In genomic region chr21:46546799-46547198, GRCh38 we compare ENCODE assay signal across 24 cellular contexts. TPM values are rescaled to one million over a fixed set of nuclear protein-coding genes. Genes with fewer than 3 reads are reported as not detected.
"Had no signal": no experiment of that assay in that cellular context is flagged by ENCODE, and none has a peak within 500 bp of the region (broad histone marks: within the 10 kb centered on the region; RNA-seq: fewer than 3 reads in every experiment).

No MANE protein-coding gene starts in this region.

- DNase-seq: central memory CD4-positive, alpha-beta T cell; effector CD8-positive, alpha-beta T cell; esophagus squamous epithelium; foreskin fibroblast; left colon; left ventricle myocardium superior; occipital lobe; pancreas; right cardiac atrium; spleen; stimulated activated CD4-positive, alpha-beta T cell treated with anti-CD3 and anti-CD28 coated beads, Interleukin-15, amount 100 ng/mL, for 24 hours; stimulated activated CD4-positive, alpha-beta T cell treated with anti-CD3 and anti-CD28 coated beads, Interleukin-1b, Interleukin-23, amount 100 ng/mL, for 48 hours; stimulated activated CD4-positive, alpha-beta T cell treated with anti-CD3 and anti-CD28 coated beads, Interleukin-4, amount 100 ng/mL, for 24 hours; stimulated activated naive B cell treated with anti-CD40 and anti-IgM and Interleukin-4, amounts not matched to agents 10 μg/mL and 1 μg/mL and 100 μg/mL, for 72 hours; stimulated activated naive CD8-positive, alpha-beta T cell treated with anti-CD3 and anti-CD28 coated beads, Interleukin-15, amount 100 ng/mL, for 72 hours; substantia nigra; trophoblast cell had no signal

- H3K27me3 ChIP-seq: esophagus squamous epithelium, neural progenitor cell, pancreas, spleen had no signal

- ATAC-seq: left colon; left ventricle myocardium superior; natural killer cell treated with Interleukin-12 subunit alpha and Interleukin-12 subunit beta and Interleukin-15 and Interleukin-18, amount 100 ng/mL, for 72 hours; pancreas; right cardiac atrium; stimulated activated naive B cell treated with anti-CD40 and anti-IgM and Interleukin-4, amounts not matched to agents 10 μg/mL and 1 μg/mL and 100 μg/mL, for 72 hours; stimulated activated naive CD8-positive, alpha-beta T cell treated with anti-CD3 and anti-CD28 coated beads, Interleukin-15, amount 100 ng/mL, for 72 hours had no signal

- H3K27me3 Mint-ChIP-seq: natural killer cell treated with Interleukin-12 subunit alpha and Interleukin-12 subunit beta and Interleukin-15 and Interleukin-18, amount 100 ng/mL, for 72 hours; progenitor cell of endocrine pancreas; stimulated activated naive B cell treated with anti-CD40 and anti-IgM and Interleukin-4, amounts not matched to agents 10 μg/mL and 1 μg/mL and 100 μg/mL, for 72 hours; stimulated activated naive CD8-positive, alpha-beta T cell treated with anti-CD3 and anti-CD28 coated beads, Interleukin-15, amount 100 ng/mL, for 72 hours had no signal

- H3K4me3 Mint-ChIP-seq: natural killer cell treated with Interleukin-12 subunit alpha and Interleukin-12 subunit beta and Interleukin-15 and Interleukin-18, amount 100 ng/mL, for 72 hours; neural progenitor cell; stimulated activated naive B cell treated with anti-CD40 and anti-IgM and Interleukin-4, amounts not matched to agents 10 μg/mL and 1 μg/mL and 100 μg/mL, for 72 hours; stimulated activated naive CD8-positive, alpha-beta T cell treated with anti-CD3 and anti-CD28 coated beads, Interleukin-15, amount 100 ng/mL, for 72 hours had no signal

- H3K27ac ChIP-seq: coronary artery, esophagus squamous epithelium, neural progenitor cell, pancreas, spleen had no signal

- H3K27ac Mint-ChIP-seq: natural killer cell treated with Interleukin-12 subunit alpha and Interleukin-12 subunit beta and Interleukin-15 and Interleukin-18, amount 100 ng/mL, for 72 hours; neural progenitor cell; progenitor cell of endocrine pancreas; stimulated activated naive B cell treated with anti-CD40 and anti-IgM and Interleukin-4, amounts not matched to agents 10 μg/mL and 1 μg/mL and 100 μg/mL, for 72 hours; stimulated activated naive CD8-positive, alpha-beta T cell treated with anti-CD3 and anti-CD28 coated beads, Interleukin-15, amount 100 ng/mL, for 72 hours had no signal

- H3K9me3 ChIP-seq: esophagus squamous epithelium, pancreas, spleen had no signal

- H3K4me1 Mint-ChIP-seq: neural progenitor cell had no signal

- H3K9me3 Mint-ChIP-seq: natural killer cell treated with Interleukin-12 subunit alpha and Interleukin-12 subunit beta and Interleukin-15 and Interleukin-18, amount 100 ng/mL, for 72 hours had no signal

RNA-seq across cellular contexts. Expression of gene S100B, which starts 58.1 kb away (rescaled TPM):
- total RNA-seq: chondrocyte; dermis microvascular lymphatic vessel endothelial cell; kidney epithelial cell; natural killer cell treated with Interleukin-12 subunit alpha and Interleukin-12 subunit beta and Interleukin-15 and Interleukin-18, amount 100 ng/mL, for 72 hours; progenitor cell of endocrine pancreas had no signal
